Comparison of ENCODE assay signal across 1 cellular context in the genomic region with DNA sequence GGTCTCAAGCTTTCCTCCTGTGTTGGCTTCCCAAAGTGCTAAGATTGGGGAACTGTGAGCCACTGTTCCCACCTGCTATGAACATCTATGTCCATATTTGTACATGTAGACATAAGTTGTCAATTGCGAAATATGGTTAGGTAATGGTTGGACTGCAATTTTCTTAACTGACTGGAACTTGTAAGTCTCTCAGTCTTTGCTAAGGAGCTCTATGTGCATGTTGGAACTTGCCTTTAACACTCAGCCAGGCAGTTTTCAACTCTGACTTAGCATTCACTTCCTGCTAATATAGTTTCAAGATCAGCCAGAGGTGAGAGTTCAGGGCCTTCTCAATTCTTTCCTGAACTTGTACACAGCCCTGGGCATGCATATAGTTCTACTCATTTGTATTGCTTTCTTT.
TF ChIP-seq lines count a peak whose summit lies in the region.

No MANE protein-coding gene starts in this region.

TF ChIP-seq in WTC11, 78 proteins besides CTCF, POLR2A, EP300 and RAD21 (continued from another document):
- TF ChIP-seq, protein P1, sequence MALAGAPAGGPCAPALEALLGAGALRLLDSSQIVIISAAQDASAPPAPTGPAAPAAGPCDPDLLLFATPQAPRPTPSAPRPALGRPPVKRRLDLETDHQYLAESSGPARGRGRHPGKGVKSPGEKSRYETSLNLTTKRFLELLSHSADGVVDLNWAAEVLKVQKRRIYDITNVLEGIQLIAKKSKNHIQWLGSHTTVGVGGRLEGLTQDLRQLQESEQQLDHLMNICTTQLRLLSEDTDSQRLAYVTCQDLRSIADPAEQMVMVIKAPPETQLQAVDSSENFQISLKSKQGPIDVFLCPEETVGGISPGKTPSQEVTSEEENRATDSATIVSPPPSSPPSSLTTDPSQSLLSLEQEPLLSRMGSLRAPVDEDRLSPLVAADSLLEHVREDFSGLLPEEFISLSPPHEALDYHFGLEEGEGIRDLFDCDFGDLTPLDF (CRISPR knock-in tag; IDR thresholded peaks at IDR 0.05): no peak
- TF ChIP-seq, protein P2, sequence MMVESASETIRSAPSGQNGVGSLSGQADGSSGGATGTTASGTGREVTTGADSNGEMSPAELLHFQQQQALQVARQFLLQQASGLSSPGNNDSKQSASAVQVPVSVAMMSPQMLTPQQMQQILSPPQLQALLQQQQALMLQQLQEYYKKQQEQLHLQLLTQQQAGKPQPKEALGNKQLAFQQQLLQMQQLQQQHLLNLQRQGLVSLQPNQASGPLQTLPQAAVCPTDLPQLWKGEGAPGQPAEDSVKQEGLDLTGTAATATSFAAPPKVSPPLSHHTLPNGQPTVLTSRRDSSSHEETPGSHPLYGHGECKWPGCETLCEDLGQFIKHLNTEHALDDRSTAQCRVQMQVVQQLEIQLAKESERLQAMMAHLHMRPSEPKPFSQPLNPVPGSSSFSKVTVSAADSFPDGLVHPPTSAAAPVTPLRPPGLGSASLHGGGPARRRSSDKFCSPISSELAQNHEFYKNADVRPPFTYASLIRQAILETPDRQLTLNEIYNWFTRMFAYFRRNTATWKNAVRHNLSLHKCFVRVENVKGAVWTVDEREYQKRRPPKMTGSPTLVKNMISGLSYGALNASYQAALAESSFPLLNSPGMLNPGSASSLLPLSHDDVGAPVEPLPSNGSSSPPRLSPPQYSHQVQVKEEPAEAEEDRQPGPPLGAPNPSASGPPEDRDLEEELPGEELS (CRISPR knock-in tag; IDR thresholded peaks at IDR 0.05): no peak
